ENCODE assay signal across 8 cellular contexts in genomic region chr2:178241852-178242551, GRCh38. TPM values are rescaled to one million over a fixed set of nuclear protein-coding genes. Genes with fewer than 3 reads are reported as not detected.
DNase-seq lines count a peak whose midpoint lies in the region; TF ChIP-seq lines count a peak whose summit lies in the region.

No MANE protein-coding gene starts in this region.

- no peak overlapping the region for H3K27ac Mint-ChIP-seq in T-helper 2 cell treated with Interferon-gamma antibody and Interleukin-4, amounts not matched to agents 5 μg/mL and 100 μg/mL, for 36 hours
- no peak overlapping the region for H3K27ac Mint-ChIP-seq in activated CD4-positive, alpha-beta T cell treated with anti-CD3 and anti-CD28 coated beads, Interleukin-2, amount 10 ng/mL, durations not matched to agents 24 days and 14 days

- H3K27ac ChIP-seq in GM23248, result peak overlapping the region; percentile 65
- H3K27ac ChIP-seq in fibroblast of lung (ENCODE audit: insufficient read depth, low read length), result no peak overlapping the region

- H3K79me2 ChIP-seq in GM23248 (ENCODE audit: insufficient read depth) (0 out of 2 replicates have a peak, but pooled peaks cover 14% of the 10 kb centered on the region), fibroblast of lung (ENCODE audit: control insufficient read depth, insufficient read depth, low read length) (no peaks in the 10 kb centered on the region)

- peak; percentile 95 for DNase-seq in GM23248
- DNase-seq in OCI-M1 (lab: John Stamatoyannopoulos, UW), result peak; percentile 41
- DNase-seq in fibroblast of lung (ENCODE audit: low read depth in 2 of 2), result peak; percentile 95 to 98
- DNase-seq in nucleus accumbens (lab: John Stamatoyannopoulos, UW), result peak in 38 of 56 donors; percentile 3 to 69 (median 21)
- DNase-seq in T-helper 1 cell, result no peak
- DNase-seq in T-helper 2 cell treated with Interferon-gamma antibody and Interleukin-4, amounts not matched to agents 5 μg/mL and 100 μg/mL, for 36 hours (ENCODE audit: low spot score), result no peak
- no peak for DNase-seq in activated CD4-positive, alpha-beta T cell treated with anti-CD3 and anti-CD28 coated beads, Interleukin-2, amount 10 ng/mL, durations not matched to agents 24 days and 14 days
- no peak for DNase-seq in activated CD8-positive, alpha-beta memory T cell treated with anti-CD3 and anti-CD28 coated beads for 24 hours

- H3K27me3 ChIP-seq in GM23248 (replicated peaks; ENCODE audit: insufficient read depth) (no peaks in the 10 kb centered on the region), fibroblast of lung (ENCODE audit: control insufficient read depth, insufficient read depth, low read length) (no peaks in the 10 kb centered on the region)

- H3K9me3 ChIP-seq in GM23248 (ENCODE audit: low read depth) (no peaks in the 10 kb centered on the region), fibroblast of lung (ENCODE audit: control insufficient read depth, insufficient read depth, low read depth, low read length) (no peaks in the 10 kb centered on the region)

- peaks cover 6% of the 10 kb centered on the region for H3K27me3 Mint-ChIP-seq in T-helper 2 cell treated with Interferon-gamma antibody and Interleukin-4, amounts not matched to agents 5 μg/mL and 100 μg/mL, for 36 hours (ENCODE audit: low read depth)
- H3K27me3 Mint-ChIP-seq in activated CD4-positive, alpha-beta T cell treated with anti-CD3 and anti-CD28 coated beads, Interleukin-2, amount 10 ng/mL, durations not matched to agents 24 days and 14 days, result peaks cover 13% of the 10 kb centered on the region

- H3K4me3 Mint-ChIP-seq in T-helper 2 cell treated with Interferon-gamma antibody and Interleukin-4, amounts not matched to agents 5 μg/mL and 100 μg/mL, for 36 hours, result no peak overlapping the region
- no peak overlapping the region for H3K4me3 Mint-ChIP-seq in activated CD4-positive, alpha-beta T cell treated with anti-CD3 and anti-CD28 coated beads, Interleukin-2, amount 10 ng/mL, durations not matched to agents 24 days and 14 days

- intact Hi-C loops in activated CD4-positive, alpha-beta T cell treated with anti-CD3 and anti-CD28 coated beads, Interleukin-2, amount 10 ng/mL, durations not matched to agents 24 days and 14 days (cut with micrococcal nuclease), result no loop called here

- H3K4me2 ChIP-seq in GM23248 (ENCODE audit: unreplicated experiment) (peak overlapping the region; percentile 30), fibroblast of lung (ENCODE audit: extremely low read depth, insufficient read depth, low read length) (no peak overlapping the region)

- H3K36me3 ChIP-seq in GM23248 (ENCODE audit: low read depth) (no peaks in the 10 kb centered on the region), fibroblast of lung (ENCODE audit: control insufficient read depth, insufficient read depth, low read length) (no peaks in the 10 kb centered on the region)

- peaks cover 23% of the 10 kb centered on the region for H3F3A ChIP-seq in GM23248 (ENCODE audit: insufficient read depth)

- H2AFZ ChIP-seq in GM23248, result peak overlapping the region; percentile 44
- no peak overlapping the region for H2AFZ ChIP-seq in fibroblast of lung (ENCODE audit: low read length)

- H3K9ac ChIP-seq in GM23248 (peak overlapping the region; percentile 43), fibroblast of lung (ENCODE audit: insufficient read depth, low read length) (no peak overlapping the region)

- 22 to 28% methylated on average over 5 of the region's 5 CpGs for WGBS in GM23248 (ENCODE audit: low coverage in 1 of 2, low lambda C conversion rate in 2 of 2, missing lambda C conversion rate in 2 of 2), 2 experiments

- H3K4me1 Mint-ChIP-seq in T-helper 2 cell treated with Interferon-gamma antibody and Interleukin-4, amounts not matched to agents 5 μg/mL and 100 μg/mL, for 36 hours (ENCODE audit: low read depth), result no peaks in the 10 kb centered on the region
- no peaks in the 10 kb centered on the region for H3K4me1 Mint-ChIP-seq in activated CD4-positive, alpha-beta T cell treated with anti-CD3 and anti-CD28 coated beads, Interleukin-2, amount 10 ng/mL, durations not matched to agents 24 days and 14 days

- no peaks in the 10 kb centered on the region for H3K36me3 Mint-ChIP-seq in T-helper 2 cell treated with Interferon-gamma antibody and Interleukin-4, amounts not matched to agents 5 μg/mL and 100 μg/mL, for 36 hours (ENCODE audit: low read depth)
- no peaks in the 10 kb centered on the region for H3K36me3 Mint-ChIP-seq in activated CD4-positive, alpha-beta T cell treated with anti-CD3 and anti-CD28 coated beads, Interleukin-2, amount 10 ng/mL, durations not matched to agents 24 days and 14 days (ENCODE audit: low read depth)

- no peaks in the 10 kb centered on the region for H3K9me3 Mint-ChIP-seq in T-helper 2 cell treated with Interferon-gamma antibody and Interleukin-4, amounts not matched to agents 5 μg/mL and 100 μg/mL, for 36 hours
- H3K9me3 Mint-ChIP-seq in activated CD4-positive, alpha-beta T cell treated with anti-CD3 and anti-CD28 coated beads, Interleukin-2, amount 10 ng/mL, durations not matched to agents 24 days and 14 days, result no peaks in the 10 kb centered on the region

- H3K9me2 ChIP-seq in GM23248 (ENCODE audit: insufficient read depth), result no peaks in the 10 kb centered on the region

- no peak for TF ChIP-seq CTCF in fibroblast of lung (conservative IDR thresholded peaks at IDR 0.05 in 1 of 2, IDR thresholded peaks at IDR 0.05 in 1 of 2; ENCODE audit: low read depth in 1 of 2, low read length in 2 of 2)

- H3K4me1 ChIP-seq in GM23248 (ENCODE audit: insufficient read depth) (peaks cover 33% of the 10 kb centered on the region), fibroblast of lung (ENCODE audit: control insufficient read depth, extremely low read depth, insufficient read depth, low read length) (no peaks in the 10 kb centered on the region)

- no peaks in the 10 kb centered on the region for H4K20me1 ChIP-seq in GM23248 (ENCODE audit: insufficient read depth)
- H4K20me1 ChIP-seq in fibroblast of lung (ENCODE audit: control insufficient read depth, extremely low read depth, insufficient read depth, low read length), result no peaks in the 10 kb centered on the region

- in situ Hi-C loops in GM23248 (cut with MboI), result no loop called here

- H3K4me3 ChIP-seq in GM23248 (no peak overlapping the region), fibroblast of lung (replicated peaks in 1 of 4; ENCODE audit: control extremely low read depth in 1 of 4, insufficient read depth in 1 of 4, low read depth in 3 of 4, low read length in 4 of 4) (no peak overlapping the region)

RNA-seq across cellular contexts. Expression of gene OSBPL6, which starts 47.7 kb away (rescaled TPM):
- total RNA-seq in GM23248 (2014; rRNA removed; shearing (Covaris generic)), result 6.3 and 8.9 TPM in 2 replicates
- 10.6 and 11.8 TPM in 2 replicates for polyA plus RNA-seq in GM23248 (2016; fragmentation: Nextera tagmentation; extraction: Ambion mirVana)
- total RNA-seq in fibroblast of lung, result 2.1 and 5.3 TPM in 2 replicates
- 1.0 and 3.5 TPM in 2 replicates for polyA plus RNA-seq in fibroblast of lung
- 0.71 and 2.3 TPM in 2 replicates for polyA plus RNA-seq in fibroblast of lung (2012)
- polyA minus RNA-seq in fibroblast of lung (ENCODE audit: low replicate concordance), result 0.41 and 1.6 TPM in 2 replicates
- total RNA-seq in activated CD4-positive, alpha-beta T cell treated with anti-CD3 and anti-CD28 coated beads, Interleukin-2, amount 10 ng/mL, durations not matched to agents 24 days and 14 days, result 1.1 and 1.5 TPM in 2 replicates

Comparison
In these comparisons a context has a peak if more than half of its experiments do, and no peak if none do; other contexts are left out.
1. DNase-seq: peak in GM23248 (single experiment), OCI-M1 (single experiment), fibroblast of lung (2 of 2) and nucleus accumbens (38 of 56); none in T-helper 1 cell (0 of 5), T-helper 2 cell treated with Interferon-gamma antibody and Interleukin-4, amounts not matched to agents 5 μg/mL and 100 μg/mL, for 36 hours (single experiment), activated CD4-positive, alpha-beta T cell treated with anti-CD3 and anti-CD28 coated beads, Interleukin-2, amount 10 ng/mL, durations not matched to agents 24 days and 14 days (single experiment) and activated CD8-positive, alpha-beta memory T cell treated with anti-CD3 and anti-CD28 coated beads for 24 hours (single experiment).